1 cellular context compared by ENCODE assay signal in genomic region chr1:108503062-108503740, GRCh38.
TF ChIP-seq lines count a peak whose summit lies in the region.

No MANE protein-coding gene starts in this region.

TF ChIP-seq in Ishikawa, 13 proteins besides CTCF, POLR2A, EP300 and RAD21 (continued from another document):
- TF ChIP-seq REST (IDR thresholded peaks at IDR 0.05; ENCODE audit: low read depth) (no peak), EGR1 (IDR thresholded peaks at IDR 0.05) (no peak), FOXM1 (IDR thresholded peaks at IDR 0.05; ENCODE audit: borderline replicate concordance, low read depth) (no peak)
